19 cellular contexts compared by ENCODE assay signal in genomic region chr1:75539230-75540116, GRCh38.
DNase-seq lines count a peak whose midpoint lies in the region; ATAC-seq and TF ChIP-seq lines count a peak whose summit lies in the region.
"Had no signal": no experiment of that assay in that cellular context is flagged by ENCODE, and none has a peak within 500 bp of the region (broad histone marks: within the 10 kb centered on the region; RNA-seq: fewer than 3 reads in every experiment).

No MANE protein-coding gene starts in this region.

- POLR2A ChIA-PET in SK-N-SH (lab: Yijun Ruan, JAX), result no interaction called here

- H3K36me3 Mint-ChIP-seq in neural progenitor cell, result no peaks in the 10 kb centered on the region
- H3K36me3 Mint-ChIP-seq: CD4-positive, CD25-positive, alpha-beta regulatory T cell; natural killer cell treated with Interleukin-12 subunit alpha and Interleukin-12 subunit beta and Interleukin-15 and Interleukin-18, amount 100 ng/mL, for 72 hours had no signal

- peaks cover 0 to 8% of the 10 kb centered on the region in 2 experiments for H3K36me3 ChIP-seq in SK-N-SH (replicated peaks in 1 of 2; ENCODE audit: control insufficient read depth in 1 of 2, insufficient read depth in 2 of 2, low read length in 1 of 2)
- H3K36me3 ChIP-seq in mesenchymal stem cell (ENCODE audit: control insufficient read depth in 1 of 2, insufficient read depth in 2 of 2, low read depth in 1 of 2, low read length in 2 of 2), result no peaks in the 10 kb centered on the region
- H3K36me3 ChIP-seq in neural progenitor cell, result no peaks in the 10 kb centered on the region
- H3K36me3 ChIP-seq: esophagus squamous epithelium, spleen had no signal

- no peaks in the 10 kb centered on the region for H3K9me3 Mint-ChIP-seq in neural progenitor cell
- H3K9me3 Mint-ChIP-seq: natural killer cell treated with Interleukin-12 subunit alpha and Interleukin-12 subunit beta and Interleukin-15 and Interleukin-18, amount 100 ng/mL, for 72 hours had no signal

- H2AFZ ChIP-seq in SK-N-SH (ENCODE audit: low read depth), result no peak overlapping the region
- no peak overlapping the region for H2AFZ ChIP-seq in mesenchymal stem cell (ENCODE audit: low read depth, low read length)
- H2AFZ ChIP-seq in neural progenitor cell (replicated peaks), result no peak overlapping the region

- H3K4ac ChIP-seq in mesenchymal stem cell (ENCODE audit: low read depth in 1 of 2, low read length in 2 of 2), result no peak overlapping the region

- peaks cover 0 to 2% of the 10 kb centered on the region in 2 experiments for H3K4me1 ChIP-seq in SK-N-SH (ENCODE audit: control insufficient read depth in 1 of 2, insufficient read depth in 2 of 2, low read depth in 1 of 2, low read length in 1 of 2)
- H3K4me1 ChIP-seq in mesenchymal stem cell (ENCODE audit: control insufficient read depth, insufficient read depth, low read depth, low read length), result no peaks in the 10 kb centered on the region
- no peaks in the 10 kb centered on the region for H3K4me1 ChIP-seq in neural progenitor cell
- H3K4me1 ChIP-seq: esophagus squamous epithelium, spleen had no signal

- peak; percentile 78 for DNase-seq in ACHN
- DNase-seq in SK-N-SH, result no peak
- peak; percentile 12 for DNase-seq in fibroblast of gingiva (ENCODE audit: low read depth)
- peak; percentile 51 for DNase-seq in mesenchymal stem cell
- no peak for DNase-seq in neural progenitor cell (ENCODE audit: low spot score)
- DNase-seq in C1 segment of cervical spinal cord (lab: John Stamatoyannopoulos, UW), result no peak
- DNase-seq: activated CD4-positive, alpha-beta T cell treated with anti-CD3 and anti-CD28 coated beads for 48 hours; CD4-positive, CD25-positive, alpha-beta regulatory T cell; esophagus squamous epithelium; head of caudate nucleus; NCI-H1092 treated with DMSO at 0.1 percent for 48 hours; NCI-H2107; NCI-H524 treated with DMSO at 0.1 percent for 48 hours; spleen had no signal

- no peaks in the 10 kb centered on the region for H4K20me1 ChIP-seq in SK-N-SH (ENCODE audit: insufficient read depth)
- H4K20me1 ChIP-seq in neural progenitor cell (ENCODE audit: low read depth), result no peaks in the 10 kb centered on the region

- H3K18ac ChIP-seq in mesenchymal stem cell (ENCODE audit: low read depth in 1 of 2, low read length in 2 of 2), result no peak overlapping the region

- H3K9me2 ChIP-seq in SK-N-SH, result no peaks in the 10 kb centered on the region

- TF ChIP-seq RAD21 in SK-N-SH (IDR thresholded peaks at IDR 0.05; ENCODE audit: low read length), result no peak

- no peaks in the 10 kb centered on the region for H3K27me3 Mint-ChIP-seq in neural progenitor cell (ENCODE audit: insufficient read depth, low read depth)
- H3K27me3 Mint-ChIP-seq: CD4-positive, CD25-positive, alpha-beta regulatory T cell; natural killer cell treated with Interleukin-12 subunit alpha and Interleukin-12 subunit beta and Interleukin-15 and Interleukin-18, amount 100 ng/mL, for 72 hours had no signal

- WGBS in SK-N-SH (ENCODE audit: low lambda C conversion rate), result 25% methylated on average over 6 of the region's 6 CpGs
- 32% methylated on average over 3 of the region's 6 CpGs for WGBS in mesenchymal stem cell

- H3K9ac ChIP-seq in SK-N-SH (no peak overlapping the region), mesenchymal stem cell (ENCODE audit: low read length) (no peak overlapping the region), neural progenitor cell (no peak overlapping the region)
- H3K9ac ChIP-seq: KMS-11 had no signal

- peaks cover 4% of the 10 kb centered on the region for H3K4me1 Mint-ChIP-seq in neural progenitor cell
- H3K4me1 Mint-ChIP-seq: CD4-positive, CD25-positive, alpha-beta regulatory T cell had no signal

- H2AK5ac ChIP-seq in mesenchymal stem cell (ENCODE audit: low read length, severe bottlenecking), result no peak overlapping the region

- H3K4me2 ChIP-seq in SK-N-SH (peak overlapping the region; percentile 11; the same call in 1 of the 2 replicates), mesenchymal stem cell (ENCODE audit: low read length, poor library complexity, severe bottlenecking) (no peak overlapping the region), neural progenitor cell (no peak overlapping the region)
- H3K4me2 ChIP-seq: KMS-11 had no signal

- H3K9me3 ChIP-seq in SK-N-SH, result no peaks in the 10 kb centered on the region
- no peaks in the 10 kb centered on the region for H3K9me3 ChIP-seq in mesenchymal stem cell (ENCODE audit: control insufficient read depth, low read length)
- no peaks in the 10 kb centered on the region for H3K9me3 ChIP-seq in neural progenitor cell (ENCODE audit: low read depth)
- H3K9me3 ChIP-seq: esophagus squamous epithelium, spleen had no signal

- peak in 1 of 2 experiments; percentile 47; a peak in 1 of 4 replicates for TF ChIP-seq EP300 in SK-N-SH (IDR thresholded peaks at IDR 0.05; ENCODE audit: borderline replicate concordance in 1 of 2, low read depth in 1 of 2, low read length in 1 of 2)

- peak overlapping the region; percentile 50 to 55; a peak in 2 of 4 replicates for H3K27ac ChIP-seq in SK-N-SH (ENCODE audit: low read depth in 2 of 2, low read length in 1 of 2)
- peak overlapping the region; percentile 46 for H3K27ac ChIP-seq in mesenchymal stem cell (ENCODE audit: low read length, poor library complexity, severe bottlenecking)
- no peak overlapping the region for H3K27ac ChIP-seq in neural progenitor cell
- H3K27ac ChIP-seq: esophagus squamous epithelium, KMS-11, spleen had no signal

- no peaks in the 10 kb centered on the region for H3K79me2 ChIP-seq in SK-N-SH (ENCODE audit: insufficient read depth)
- no peaks in the 10 kb centered on the region for H3K79me2 ChIP-seq in neural progenitor cell (ENCODE audit: low read depth)

- no peak overlapping the region for H4K8ac ChIP-seq in mesenchymal stem cell (ENCODE audit: low read length)

- H3K4me3 ChIP-seq in SK-N-SH (ENCODE audit: low read depth in 2 of 2, low read length in 1 of 2) (no peak overlapping the region), mesenchymal stem cell (ENCODE audit: insufficient read depth in 1 of 2, low read depth in 1 of 2, low read length in 2 of 2) (no peak overlapping the region), neural progenitor cell (no peak overlapping the region)
- H3K4me3 ChIP-seq: esophagus squamous epithelium, spleen had no signal

- CTCF ChIA-PET in SK-N-SH (lab: Yijun Ruan, JAX), result interaction anchor here (0.7 to 1.4 kb wide), 3 partner anchors 44 to 806 kb away, joined by 3 read pairs; no protein-coding TSS in a partner anchor

- TF ChIP-seq CTCF in SK-N-SH (IDR thresholded peaks at IDR 0.05) (no peak), neural progenitor cell (IDR thresholded peaks at IDR 0.05) (no peak)

- no peaks in the 10 kb centered on the region for H3K27me3 ChIP-seq in SK-N-SH (ENCODE audit: insufficient read depth)
- H3K27me3 ChIP-seq in mesenchymal stem cell (ENCODE audit: control insufficient read depth in 1 of 2, insufficient read depth in 1 of 2, low read length in 2 of 2), result no peaks in the 10 kb centered on the region
- H3K27me3 ChIP-seq in neural progenitor cell, result no peaks in the 10 kb centered on the region
- H3K27me3 ChIP-seq: esophagus squamous epithelium, spleen had no signal

- H2BK12ac ChIP-seq in mesenchymal stem cell (ENCODE audit: low read length in 2 of 2), result no peak overlapping the region

- no peak for ATAC-seq in GM21526 (IDR thresholded peaks at IDR 0.05; ENCODE audit: low FRiP score, unreplicated experiment)
- no peak for ATAC-seq in GM18868 (IDR thresholded peaks at IDR 0.05; ENCODE audit: unreplicated experiment)
- ATAC-seq: natural killer cell treated with Interleukin-12 subunit alpha and Interleukin-12 subunit beta and Interleukin-15 and Interleukin-18, amount 100 ng/mL, for 72 hours; Right ventricle myocardium inferior had no signal

- no peak overlapping the region for H2BK5ac ChIP-seq in mesenchymal stem cell (ENCODE audit: low read depth, low read length, poor library complexity, severe bottlenecking)

- no peak overlapping the region for H2BK15ac ChIP-seq in mesenchymal stem cell (ENCODE audit: low read depth, poor library complexity, severe bottlenecking)

- H3K79me1 ChIP-seq in mesenchymal stem cell (replicated peaks; ENCODE audit: low read length, poor library complexity, severe bottlenecking), result no peaks in the 10 kb centered on the region

- in situ Hi-C loops in ACHN (cut with HindIII; ENCODE audit: low pct_ligation_motif_present, low pct_unique_long_range_greater_than_20kb, low sequenced_read_pairs), result no loop called here

- H4K91ac ChIP-seq in mesenchymal stem cell (ENCODE audit: low read length), result no peak overlapping the region

- H3F3A ChIP-seq in SK-N-SH (replicated peaks; ENCODE audit: insufficient read depth) (peaks cover 4% of the 10 kb centered on the region), neural progenitor cell (ENCODE audit: low read depth) (no peaks in the 10 kb centered on the region)

- no peak overlapping the region for H3K27ac Mint-ChIP-seq in neural progenitor cell
- H3K27ac Mint-ChIP-seq: CD4-positive, CD25-positive, alpha-beta regulatory T cell; natural killer cell treated with Interleukin-12 subunit alpha and Interleukin-12 subunit beta and Interleukin-15 and Interleukin-18, amount 100 ng/mL, for 72 hours had no signal

- H3K4me3 Mint-ChIP-seq in neural progenitor cell, result no peak overlapping the region
- H3K4me3 Mint-ChIP-seq: CD4-positive, CD25-positive, alpha-beta regulatory T cell; natural killer cell treated with Interleukin-12 subunit alpha and Interleukin-12 subunit beta and Interleukin-15 and Interleukin-18, amount 100 ng/mL, for 72 hours had no signal

- H3K23ac ChIP-seq in mesenchymal stem cell (ENCODE audit: low read length in 2 of 2), result no peak overlapping the region

- H3K14ac ChIP-seq in mesenchymal stem cell (ENCODE audit: low read length in 2 of 2), result no peak overlapping the region

- no peak overlapping the region for H2BK120ac ChIP-seq in mesenchymal stem cell (ENCODE audit: low read depth, low read length)

TF ChIP-seq in SK-N-SH, 30 proteins besides CTCF, POLR2A, EP300 and RAD21 (continues in another document):
- TF ChIP-seq MEF2A (IDR thresholded peaks at IDR 0.05; ENCODE audit: borderline replicate concordance, low read depth) (no peak), SMC3 (IDR thresholded peaks at IDR 0.05; ENCODE audit: low read depth, low read length) (no peak), FOSL2 (IDR thresholded peaks at IDR 0.05; ENCODE audit: borderline replicate concordance, low read depth) (peak; percentile 68), TCF12 (IDR thresholded peaks at IDR 0.05) (peak; percentile 57; the same call in 1 of the 2 replicates), NRF1 (IDR thresholded peaks at IDR 0.05; ENCODE audit: low read depth, low read length) (no peak), GATA2 (CRISPR knock-in tag; IDR thresholded peaks at IDR 0.05) (no peak), MAX (IDR thresholded peaks at IDR 0.05; ENCODE audit: low read depth) (no peak)

Comparison
In these comparisons a context has a peak if more than half of its experiments do, and no peak if none do; other contexts are left out.
1. DNase-seq: peak in ACHN (single experiment), fibroblast of gingiva (single experiment) and mesenchymal stem cell (single experiment); none in SK-N-SH (single experiment), neural progenitor cell (single experiment) and C1 segment of cervical spinal cord (0 of 14).